12 cellular contexts compared by ENCODE assay signal in genomic region chr5:123520677-123521247, GRCh38. TPM values are rescaled to one million over a fixed set of nuclear protein-coding genes. Genes with fewer than 3 reads are reported as not detected.
A peak's percentile ranks its signal among the peaks of the same experiment; 100 is the strongest.
DNase-seq lines count a peak whose midpoint lies in the region; ATAC-seq and TF ChIP-seq lines count a peak whose summit lies in the region.
"Had no signal": no experiment of that assay in that cellular context is flagged by ENCODE, and none has a peak within 500 bp of the region (broad histone marks: within the 10 kb centered on the region; RNA-seq: fewer than 3 reads in every experiment).

No MANE protein-coding gene starts in this region.

- TF ChIP-seq CTCF in ascending aorta (IDR thresholded peaks at IDR 0.05): no peak

- intact Hi-C loops in ascending aorta (cut with DNase I): no loop called here

- no peaks in the 10 kb centered on the region for H3K36me3 ChIP-seq in ascending aorta
- H3K36me3 ChIP-seq: tibial artery had no signal

- ATAC-seq in GM18868 (IDR thresholded peaks at IDR 0.05; ENCODE audit: unreplicated experiment): peak; percentile 66
- peak; percentile 68 for ATAC-seq in GM21717 (IDR thresholded peaks at IDR 0.05; ENCODE audit: unreplicated experiment)
- ATAC-seq in HG03108 (IDR thresholded peaks at IDR 0.05; ENCODE audit: unreplicated experiment): peak; percentile 57

- no peak overlapping the region for H3K27ac ChIP-seq in ascending aorta
- H3K27ac ChIP-seq: tibial artery had no signal

- no peaks in the 10 kb centered on the region for H3K9me3 ChIP-seq in ascending aorta
- H3K9me3 ChIP-seq: tibial artery had no signal

- H3K27me3 ChIP-seq in ascending aorta: no peaks in the 10 kb centered on the region
- H3K27me3 ChIP-seq: tibial artery had no signal

- no peak overlapping the region for H3K4me3 ChIP-seq in ascending aorta
- H3K4me3 ChIP-seq: tibial artery had no signal

- peak; percentile 20 for DNase-seq in germinal center (ENCODE audit: low spot score)
- no peak for DNase-seq in GOT3 (lab: John Stamatoyannopoulos, UW)
- DNase-seq in ascending aorta (ENCODE audit: low spot score in 2 of 2): no peak
- no peak for DNase-seq in NCI-H1105 treated with DMSO at 0.1 percent for 48 hours (lab: John Stamatoyannopoulos, UW)
- DNase-seq in activated CD8-positive, alpha-beta memory T cell treated with anti-CD3 and anti-CD28 coated beads for 24 hours: no peak
- DNase-seq: Calu3, NCI-H1694 treated with DMSO at 0.1 percent for 48 hours, T-helper 9 cell, tibial artery had no signal

- H3K4me1 ChIP-seq in ascending aorta: peaks cover 0 to 13% of the 10 kb centered on the region in 2 donors

RNA-seq across cellular contexts. Expression of gene CSNK1G3, which starts 8.8 kb away (rescaled TPM):
- 28.5 TPM for total RNA-seq in ascending aorta
